18 cellular contexts compared by ENCODE assay signal in the genomic region with DNA sequence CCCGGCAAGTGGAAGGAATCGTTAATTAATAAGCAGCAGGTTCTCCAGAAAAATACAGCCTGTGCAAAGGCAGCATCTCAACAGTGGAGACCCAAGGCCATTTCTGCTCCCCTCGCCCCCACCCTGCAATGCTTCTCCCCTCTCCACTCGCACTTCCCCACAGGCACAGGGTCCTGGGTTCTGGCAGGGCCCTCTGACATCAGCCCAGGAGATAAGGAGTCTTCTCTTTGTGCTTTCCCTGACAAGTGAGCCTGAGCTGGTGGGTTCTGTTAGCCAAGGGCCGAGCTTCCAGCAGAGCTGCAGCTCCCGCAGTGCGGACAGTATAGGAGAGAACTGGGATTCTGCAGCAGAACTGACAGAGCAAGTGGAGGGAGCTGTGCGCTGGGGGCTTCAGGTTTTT.
"Had no signal": no experiment of that assay in that cellular context is flagged by ENCODE, and none has a peak within 500 bp of the region (broad histone marks: within the 10 kb centered on the region; RNA-seq: fewer than 3 reads in every experiment).

No MANE protein-coding gene starts in this region.

- H3K4me3 ChIP-seq: hepatocyte, prostate gland, right lobe of liver, suprapubic skin, thyroid gland, upper lobe of right lung, vagina had no signal

- H3K27ac ChIP-seq: hepatocyte, parathyroid adenoma, prostate gland, right lobe of liver, suprapubic skin, thyroid gland, upper lobe of right lung, vagina had no signal

- H3K79me2 ChIP-seq: hepatocyte, parathyroid adenoma had no signal

- DNase-seq: effector memory CD8-positive, alpha-beta T cell; foreskin melanocyte; kidney glomerular epithelial cell; mammary epithelial cell; naive thymus-derived CD4-positive, alpha-beta T cell; nucleus accumbens; right lobe of liver; stimulated activated CD4-positive, alpha-beta T cell treated with anti-CD3 and anti-CD28 coated beads, Interleukin-4, amount 100 ng/mL, for 1 hour; stimulated activated CD8-positive, alpha-beta memory T cell treated with anti-CD3 and anti-CD28 coated beads, Interleukin-4, amount 100 ng/mL, for 48 hours; stimulated activated naive CD8-positive, alpha-beta T cell treated with anti-CD3 and anti-CD28 coated beads, Interleukin-15, Interleukin-2, amounts not matched to agents 100 U/mL and 50 U/mL, for 24 hours; thyroid gland; upper lobe of right lung had no signal

- ATAC-seq: effector memory CD8-positive, alpha-beta T cell; naive thymus-derived CD4-positive, alpha-beta T cell; right lobe of liver; stimulated activated effector memory CD8-positive, alpha-beta T cell treated with anti-CD3 and anti-CD28 coated beads, Interleukin-12 subunit alpha, Interleukin-12 subunit beta, amount 100 ng/mL, for 72 hours; stimulated activated naive CD8-positive, alpha-beta T cell treated with anti-CD3 and anti-CD28 coated beads, Interleukin-15, Interleukin-2, amounts not matched to agents 100 U/mL and 50 U/mL, for 24 hours; upper lobe of right lung had no signal

- H3K9me3 ChIP-seq: prostate gland, right lobe of liver, suprapubic skin, thyroid gland, upper lobe of right lung, vagina had no signal

- H3K4me1 ChIP-seq: parathyroid adenoma, prostate gland, right lobe of liver, suprapubic skin, upper lobe of right lung, vagina had no signal

- H3K27me3 ChIP-seq: hepatocyte, right lobe of liver, thyroid gland, vagina had no signal

- H2AFZ ChIP-seq: hepatocyte, parathyroid adenoma had no signal

- H3K9ac ChIP-seq: parathyroid adenoma had no signal

- H3K4me2 ChIP-seq: hepatocyte had no signal

- H3K36me3 ChIP-seq: prostate gland, right lobe of liver, suprapubic skin, thyroid gland, upper lobe of right lung, vagina had no signal
